ENCODE assay signal across 9 cellular contexts in genomic region chr17:42253173-42253545, GRCh38. TPM values are rescaled to one million over a fixed set of nuclear protein-coding genes. Genes with fewer than 3 reads are reported as not detected.
DNase-seq lines count a peak whose midpoint lies in the region; ATAC-seq and TF ChIP-seq lines count a peak whose summit lies in the region.
"Had no signal": no experiment of that assay in that cellular context is flagged by ENCODE, and none has a peak within 500 bp of the region (broad histone marks: within the 10 kb centered on the region; RNA-seq: fewer than 3 reads in every experiment).

No MANE protein-coding gene starts in this region.

- no peaks in the 10 kb centered on the region for H3K27me3 Mint-ChIP-seq in activated naive CD4-positive, alpha-beta T cell treated with anti-CD3 and anti-CD28 coated beads, Interleukin-2, amount 50 U/mL, for 24 hours
- no peaks in the 10 kb centered on the region for H3K27me3 Mint-ChIP-seq in activated CD8-positive, alpha-beta T cell treated with anti-CD3 and anti-CD28 coated beads, Interleukin-2, amount 10 ng/mL, durations not matched to agents 7 days and 5 days (ENCODE audit: low read depth)
- H3K27me3 Mint-ChIP-seq: B cell had no signal

- TF ChIP-seq CTCF in GM13976 (IDR thresholded peaks at IDR 0.05; ENCODE audit: borderline replicate concordance, control extremely low read depth, extremely low read depth, insufficient read depth, missing control alignments) = no peak

- H3K27ac Mint-ChIP-seq in activated naive CD4-positive, alpha-beta T cell treated with anti-CD3 and anti-CD28 coated beads, Interleukin-2, amount 50 U/mL, for 24 hours = peak overlapping the region; percentile 91
- peak overlapping the region; percentile 0 for H3K27ac Mint-ChIP-seq in activated CD8-positive, alpha-beta T cell treated with anti-CD3 and anti-CD28 coated beads, Interleukin-2, amount 10 ng/mL, durations not matched to agents 7 days and 5 days
- H3K27ac Mint-ChIP-seq: B cell had no signal

- peaks cover 6% of the 10 kb centered on the region for H3K36me3 Mint-ChIP-seq in activated naive CD4-positive, alpha-beta T cell treated with anti-CD3 and anti-CD28 coated beads, Interleukin-2, amount 50 U/mL, for 24 hours
- H3K36me3 Mint-ChIP-seq in activated CD8-positive, alpha-beta T cell treated with anti-CD3 and anti-CD28 coated beads, Interleukin-2, amount 10 ng/mL, durations not matched to agents 7 days and 5 days (ENCODE audit: low read depth) = peaks cover 9% of the 10 kb centered on the region

- peak overlapping the region; percentile 47 for H3K4me3 Mint-ChIP-seq in activated naive CD4-positive, alpha-beta T cell treated with anti-CD3 and anti-CD28 coated beads, Interleukin-2, amount 50 U/mL, for 24 hours
- no peak overlapping the region for H3K4me3 Mint-ChIP-seq in activated CD8-positive, alpha-beta T cell treated with anti-CD3 and anti-CD28 coated beads, Interleukin-2, amount 10 ng/mL, durations not matched to agents 7 days and 5 days
- H3K4me3 Mint-ChIP-seq: B cell had no signal

- no peaks in the 10 kb centered on the region for H3K9me3 Mint-ChIP-seq in activated naive CD4-positive, alpha-beta T cell treated with anti-CD3 and anti-CD28 coated beads, Interleukin-2, amount 50 U/mL, for 24 hours
- no peaks in the 10 kb centered on the region for H3K9me3 Mint-ChIP-seq in activated CD8-positive, alpha-beta T cell treated with anti-CD3 and anti-CD28 coated beads, Interleukin-2, amount 10 ng/mL, durations not matched to agents 7 days and 5 days (ENCODE audit: insufficient read depth)

- in situ Hi-C loops in GM13976 (cut with MboI; ENCODE audit: low sequenced_read_pairs, unreplicated experiment) = no loop called here

- POLR2A ChIA-PET in activated CD8-positive, alpha-beta T cell treated with anti-CD3 and anti-CD28 coated beads, Interleukin-2, amount 10 ng/mL, durations not matched to agents 7 days and 5 days (lab: Charles Lee) = interaction anchor here (7.0 kb wide), 1 partner anchor 20 kb away, joined by 128 read pairs; the partner anchor contains the start of gene STAT5B

- DNase-seq in activated naive CD4-positive, alpha-beta T cell treated with Interleukin-2 at 50 U/mL for 16 hours = no peak
- no peak for DNase-seq in activated CD8-positive, alpha-beta T cell treated with anti-CD3 and anti-CD28 coated beads, Interleukin-2, amount 10 ng/mL, durations not matched to agents 7 days and 5 days
- DNase-seq in fibroblast of peridontal ligament (ENCODE audit: extremely low read depth) (peak; percentile 30), NCI-H1417 (lab: John Stamatoyannopoulos, UW) (no peak), GM13976 (ENCODE audit: low spot score) (no peak)

- ATAC-seq in activated CD8-positive, alpha-beta T cell treated with anti-CD3 and anti-CD28 coated beads, Interleukin-2, amount 10 ng/mL, durations not matched to agents 7 days and 5 days = no peak
- ATAC-seq in HG02840 (IDR thresholded peaks at IDR 0.05; ENCODE audit: low FRiP score, unreplicated experiment) (no peak), HG03025 (IDR thresholded peaks at IDR 0.05; ENCODE audit: low FRiP score, unreplicated experiment) (no peak)

- CTCF ChIA-PET in activated CD8-positive, alpha-beta T cell treated with anti-CD3 and anti-CD28 coated beads, Interleukin-2, amount 10 ng/mL, durations not matched to agents 7 days and 5 days (lab: Charles Lee) = interaction anchor here (0.9 to 1.5 kb wide), 4 partner anchors 16 to 59 kb away, joined by 3 to 4 read pairs (median 4); no protein-coding TSS in a partner anchor

- H3K4me1 Mint-ChIP-seq in activated naive CD4-positive, alpha-beta T cell treated with anti-CD3 and anti-CD28 coated beads, Interleukin-2, amount 50 U/mL, for 24 hours = peaks cover 75% of the 10 kb centered on the region
- H3K4me1 Mint-ChIP-seq in activated CD8-positive, alpha-beta T cell treated with anti-CD3 and anti-CD28 coated beads, Interleukin-2, amount 10 ng/mL, durations not matched to agents 7 days and 5 days (ENCODE audit: low read depth) = peaks cover 41% of the 10 kb centered on the region

RNA-seq across cellular contexts. Expression of gene STAT5B, which starts 23.0 kb away (rescaled TPM):
- 10 to 100 TPM; 92.7 to 94.4 TPM for total RNA-seq in activated CD8-positive, alpha-beta T cell treated with anti-CD3 and anti-CD28 coated beads, Interleukin-2, amount 10 ng/mL, durations not matched to agents 7 days and 5 days

RNA-seq across cellular contexts. Expression of gene STAT5A, which starts 35.1 kb away (rescaled TPM):
- 100 to 1,000 TPM; 117 to 119 TPM for total RNA-seq in activated CD8-positive, alpha-beta T cell treated with anti-CD3 and anti-CD28 coated beads, Interleukin-2, amount 10 ng/mL, durations not matched to agents 7 days and 5 days

RNA-seq across cellular contexts. Expression of gene GHDC, which starts 58.9 kb away (rescaled TPM):
- total RNA-seq in activated CD8-positive, alpha-beta T cell treated with anti-CD3 and anti-CD28 coated beads, Interleukin-2, amount 10 ng/mL, durations not matched to agents 7 days and 5 days = 10 to 100 TPM; 16.6 to 17.2 TPM
